1 cellular context compared by ENCODE assay signal in the genomic region with DNA sequence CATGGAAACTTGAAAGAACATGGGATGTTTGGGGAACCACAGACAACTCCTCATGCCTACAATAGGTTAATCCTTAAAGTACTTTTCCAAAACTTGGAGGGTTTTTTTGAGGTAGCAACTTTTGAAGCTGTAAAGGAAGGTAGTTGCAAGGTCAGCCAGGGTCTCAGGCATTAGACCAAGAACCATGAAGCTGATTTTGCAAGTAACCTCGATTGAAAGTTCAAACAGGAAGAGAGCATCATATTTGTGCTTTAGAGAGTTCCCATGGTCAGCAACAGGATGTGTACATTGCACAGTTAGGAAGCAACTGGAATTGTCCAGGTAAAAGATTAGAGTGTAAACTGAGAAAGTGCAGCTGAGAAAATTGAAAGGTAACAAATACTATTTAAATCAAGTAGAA.
TF ChIP-seq lines count a peak whose summit lies in the region.

No MANE protein-coding gene starts in this region.

TF ChIP-seq in HepG2, 621 proteins besides CTCF, POLR2A, EP300 and RAD21 (continued from another document and continues in another):
- TF ChIP-seq ZNF407 (CRISPR knock-in tag; IDR thresholded peaks at IDR 0.05; ENCODE audit: not compliant biosample characterization) (no peak), HDAC1 (CRISPR knock-in tag; IDR thresholded peaks at IDR 0.05) (peak; percentile 37; the same call in 1 of the 2 replicates), PAF1 (CRISPR knock-in tag; IDR thresholded peaks at IDR 0.05) (no peak), HIC2 (CRISPR knock-in tag; IDR thresholded peaks at IDR 0.05; ENCODE audit: low read depth) (no peak), ZNF101 (CRISPR knock-in tag; IDR thresholded peaks at IDR 0.05; ENCODE audit: borderline replicate concordance, low read depth) (no peak), HNF4A (CRISPR knock-in tag; IDR thresholded peaks at IDR 0.05) (peak; percentile 64), ERF (CRISPR knock-in tag; IDR thresholded peaks at IDR 0.05) (peak; percentile 43; the same call in 1 of the 2 replicates), ZNF263 (CRISPR knock-in tag; IDR thresholded peaks at IDR 0.05) (no peak), GPN1 (CRISPR knock-in tag; IDR thresholded peaks at IDR 0.05; ENCODE audit: borderline replicate concordance) (no peak), FOXK1 (CRISPR knock-in tag; IDR thresholded peaks at IDR 0.05; ENCODE audit: borderline replicate concordance, low read depth) (no peak), THAP7 (CRISPR knock-in tag; IDR thresholded peaks at IDR 0.05) (no peak), PATZ1 (CRISPR knock-in tag; IDR thresholded peaks at IDR 0.05) (no peak), EZH2 (conservative IDR thresholded peaks at IDR 0.05; ENCODE audit: low read depth, low read length) (no peak), ZNF350 (CRISPR knock-in tag; IDR thresholded peaks at IDR 0.05; ENCODE audit: borderline replicate concordance, low read depth) (no peak), SCMH1 (CRISPR knock-in tag; IDR thresholded peaks at IDR 0.05; ENCODE audit: borderline replicate concordance) (no peak), ATAD3A (CRISPR knock-in tag; IDR thresholded peaks at IDR 0.05) (no peak), TP53 (CRISPR knock-in tag; conservative IDR thresholded peaks at IDR 0.05) (no peak), GATAD1 (CRISPR knock-in tag; IDR thresholded peaks at IDR 0.05) (0 out of 2 replicates have a peak, but pooled peaks have one; percentile 19), MAFG (CRISPR knock-in tag; IDR thresholded peaks at IDR 0.05) (no peak), MNT (IDR thresholded peaks at IDR 0.05) (no peak), ZNF441 (CRISPR knock-in tag; IDR thresholded peaks at IDR 0.05; ENCODE audit: borderline replicate concordance) (no peak), ZNF788 (CRISPR knock-in tag; IDR thresholded peaks at IDR 0.05; ENCODE audit: borderline replicate concordance) (no peak)
- TF ChIP-seq, protein P1, sequence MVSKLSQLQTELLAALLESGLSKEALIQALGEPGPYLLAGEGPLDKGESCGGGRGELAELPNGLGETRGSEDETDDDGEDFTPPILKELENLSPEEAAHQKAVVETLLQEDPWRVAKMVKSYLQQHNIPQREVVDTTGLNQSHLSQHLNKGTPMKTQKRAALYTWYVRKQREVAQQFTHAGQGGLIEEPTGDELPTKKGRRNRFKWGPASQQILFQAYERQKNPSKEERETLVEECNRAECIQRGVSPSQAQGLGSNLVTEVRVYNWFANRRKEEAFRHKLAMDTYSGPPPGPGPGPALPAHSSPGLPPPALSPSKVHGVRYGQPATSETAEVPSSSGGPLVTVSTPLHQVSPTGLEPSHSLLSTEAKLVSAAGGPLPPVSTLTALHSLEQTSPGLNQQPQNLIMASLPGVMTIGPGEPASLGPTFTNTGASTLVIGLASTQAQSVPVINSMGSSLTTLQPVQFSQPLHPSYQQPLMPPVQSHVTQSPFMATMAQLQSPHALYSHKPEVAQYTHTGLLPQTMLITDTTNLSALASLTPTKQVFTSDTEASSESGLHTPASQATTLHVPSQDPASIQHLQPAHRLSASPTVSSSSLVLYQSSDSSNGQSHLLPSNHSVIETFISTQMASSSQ (IDR thresholded peaks at IDR 0.05; ENCODE audit: low read depth), result no peak
- TF ChIP-seq, protein P1 (CRISPR knock-in tag; IDR thresholded peaks at IDR 0.05; ENCODE audit: borderline replicate concordance), result no peak
- TF ChIP-seq, protein P2, sequence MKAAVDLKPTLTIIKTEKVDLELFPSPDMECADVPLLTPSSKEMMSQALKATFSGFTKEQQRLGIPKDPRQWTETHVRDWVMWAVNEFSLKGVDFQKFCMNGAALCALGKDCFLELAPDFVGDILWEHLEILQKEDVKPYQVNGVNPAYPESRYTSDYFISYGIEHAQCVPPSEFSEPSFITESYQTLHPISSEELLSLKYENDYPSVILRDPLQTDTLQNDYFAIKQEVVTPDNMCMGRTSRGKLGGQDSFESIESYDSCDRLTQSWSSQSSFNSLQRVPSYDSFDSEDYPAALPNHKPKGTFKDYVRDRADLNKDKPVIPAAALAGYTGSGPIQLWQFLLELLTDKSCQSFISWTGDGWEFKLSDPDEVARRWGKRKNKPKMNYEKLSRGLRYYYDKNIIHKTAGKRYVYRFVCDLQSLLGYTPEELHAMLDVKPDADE (CRISPR knock-in tag; IDR thresholded peaks at IDR 0.05), result no peak
